In the genomic region with DNA sequence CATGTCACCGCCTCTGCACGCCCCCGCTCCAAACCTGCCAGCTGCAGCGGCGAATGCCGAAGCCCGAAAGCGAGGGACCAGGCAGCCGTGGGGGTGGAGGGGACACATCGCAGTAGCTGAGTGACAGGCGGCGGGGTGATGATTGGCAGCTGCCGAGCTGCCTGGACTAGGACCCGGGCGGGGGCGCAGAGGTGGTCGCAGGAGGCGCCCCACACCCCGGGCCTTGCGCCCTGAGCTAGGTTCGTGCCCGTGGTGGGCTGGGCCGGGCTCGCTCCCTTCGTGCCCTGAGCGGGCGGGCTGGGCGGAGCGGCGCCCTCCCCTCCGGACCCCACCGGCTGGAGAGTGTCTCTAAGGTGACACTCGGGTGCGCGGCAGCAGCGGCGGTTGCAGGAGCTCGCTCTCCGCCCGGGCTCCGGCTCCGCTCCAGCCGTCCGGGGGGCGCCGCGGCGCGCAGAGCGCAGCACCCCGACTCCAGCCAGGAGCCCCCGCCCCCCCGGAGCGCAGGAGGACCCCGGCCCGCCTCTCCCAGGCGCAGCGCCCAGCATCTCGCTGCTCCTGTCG, we compare ENCODE assay signal across 1 cellular context.
TF ChIP-seq lines count a peak whose summit lies in the region.

No MANE protein-coding gene starts in this region.

TF ChIP-seq in SK-N-SH treated with all-trans-retinoic acid at 6 μM for 48 hours, 23 proteins besides CTCF, POLR2A, EP300 and RAD21 (continued from another document):
- TF ChIP-seq, protein P1, sequence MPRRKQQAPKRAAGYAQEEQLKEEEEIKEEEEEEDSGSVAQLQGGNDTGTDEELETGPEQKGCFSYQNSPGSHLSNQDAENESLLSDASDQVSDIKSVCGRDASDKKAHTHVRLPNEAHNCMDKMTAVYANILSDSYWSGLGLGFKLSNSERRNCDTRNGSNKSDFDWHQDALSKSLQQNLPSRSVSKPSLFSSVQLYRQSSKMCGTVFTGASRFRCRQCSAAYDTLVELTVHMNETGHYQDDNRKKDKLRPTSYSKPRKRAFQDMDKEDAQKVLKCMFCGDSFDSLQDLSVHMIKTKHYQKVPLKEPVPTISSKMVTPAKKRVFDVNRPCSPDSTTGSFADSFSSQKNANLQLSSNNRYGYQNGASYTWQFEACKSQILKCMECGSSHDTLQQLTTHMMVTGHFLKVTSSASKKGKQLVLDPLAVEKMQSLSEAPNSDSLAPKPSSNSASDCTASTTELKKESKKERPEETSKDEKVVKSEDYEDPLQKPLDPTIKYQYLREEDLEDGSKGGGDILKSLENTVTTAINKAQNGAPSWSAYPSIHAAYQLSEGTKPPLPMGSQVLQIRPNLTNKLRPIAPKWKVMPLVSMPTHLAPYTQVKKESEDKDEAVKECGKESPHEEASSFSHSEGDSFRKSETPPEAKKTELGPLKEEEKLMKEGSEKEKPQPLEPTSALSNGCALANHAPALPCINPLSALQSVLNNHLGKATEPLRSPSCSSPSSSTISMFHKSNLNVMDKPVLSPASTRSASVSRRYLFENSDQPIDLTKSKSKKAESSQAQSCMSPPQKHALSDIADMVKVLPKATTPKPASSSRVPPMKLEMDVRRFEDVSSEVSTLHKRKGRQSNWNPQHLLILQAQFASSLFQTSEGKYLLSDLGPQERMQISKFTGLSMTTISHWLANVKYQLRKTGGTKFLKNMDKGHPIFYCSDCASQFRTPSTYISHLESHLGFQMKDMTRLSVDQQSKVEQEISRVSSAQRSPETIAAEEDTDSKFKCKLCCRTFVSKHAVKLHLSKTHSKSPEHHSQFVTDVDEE (CRISPR knock-in tag; IDR thresholded peaks at IDR 0.05) = no peak
- TF ChIP-seq PPARA (CRISPR knock-in tag; IDR thresholded peaks at IDR 0.05; ENCODE audit: borderline replicate concordance) = no peak
TF ChIP-seq in SK-N-SH treated with all-trans-retinoic acid at 6 μM for 48 hours: peak in this region for 0.
